ENCODE assay signal across 8 cellular contexts in genomic region chrX:155767101-155767878, GRCh38.
DNase-seq lines count a peak whose midpoint lies in the region; ATAC-seq, FAIRE-seq and TF ChIP-seq lines count a peak whose summit lies in the region.

No MANE protein-coding gene starts in this region.

- POLR2A ChIA-PET in A673 (lab: Charles Lee; ENCODE audit: low non-redundant PET) = no interaction called here
- POLR2A ChIA-PET in PC-3 (lab: Charles Lee; ENCODE audit: unreplicated experiment) = no interaction called here
- POLR2A ChIA-PET in K562 (lab: Yijun Ruan, JAX) = no interaction called here

- H3K27ac ChIP-seq in A673 (ENCODE audit: low read depth, low read length, poor library complexity, severe bottlenecking) = no peak overlapping the region
- H3K27ac ChIP-seq in GM23248 = peak overlapping the region; percentile 54
- H3K27ac ChIP-seq in PC-3 (ENCODE audit: low read length) = no peak overlapping the region
- H3K27ac ChIP-seq in K562 (ENCODE audit: extremely low read depth, low read depth, low read length) = no peak overlapping the region
- no peak overlapping the region for H3K27ac ChIP-seq in iPS DF 6.9 (ENCODE audit: low read length)

- H3K4me3 ChIP-seq in A673 (ENCODE audit: low read depth, low read length, poor library complexity, severe bottlenecking) = peak overlapping the region; percentile 45
- H3K4me3 ChIP-seq in GM23248 = peak overlapping the region; percentile 85
- H3K4me3 ChIP-seq in PC-3 (ENCODE audit: low read length) = peak overlapping the region; percentile 59
- peak overlapping the region; percentile 44 for H3K4me3 ChIP-seq in K562
- H3K4me3 ChIP-seq in iPS DF 6.9 (ENCODE audit: low read length) = peak overlapping the region; percentile 22; the same call in 1 of the 2 replicates

- TF ChIP-seq POLR2A in K562 (conservative IDR thresholded peaks at IDR 0.05) = no peak

- H3K36me3 ChIP-seq in A673 (ENCODE audit: insufficient read depth, low read length, poor library complexity, severe bottlenecking) (no peaks in the 10 kb centered on the region), GM23248 (ENCODE audit: low read depth) (no peaks in the 10 kb centered on the region), PC-3 (ENCODE audit: low read depth, low read length) (no peaks in the 10 kb centered on the region), K562 (ENCODE audit: control insufficient read depth, insufficient read depth, low read length) (no peaks in the 10 kb centered on the region), iPS DF 6.9 (ENCODE audit: control insufficient read depth, insufficient read depth, low read length) (no peaks in the 10 kb centered on the region)

- TF ChIP-seq RAD21 in K562 (CRISPR knock-in tag; conservative IDR thresholded peaks at IDR 0.05 in 1 of 2, IDR thresholded peaks at IDR 0.05 in 1 of 2) = no peak

- H3K4me1 ChIP-seq in A673 (ENCODE audit: insufficient read depth, low read length, poor library complexity, severe bottlenecking) (no peaks in the 10 kb centered on the region), GM23248 (ENCODE audit: insufficient read depth) (no peaks in the 10 kb centered on the region), PC-3 (ENCODE audit: insufficient read depth, low read length) (no peaks in the 10 kb centered on the region), K562 (replicated peaks in 1 of 2; ENCODE audit: control insufficient read depth in 2 of 2, insufficient read depth in 2 of 2, low read length in 2 of 2) (0 out of 5 replicates have a peak, but pooled peaks cover 0 to 3% of the 10 kb centered on the region in 2 experiments), iPS DF 6.9 (ENCODE audit: control insufficient read depth, insufficient read depth, low read length) (no peaks in the 10 kb centered on the region)

- no peaks in the 10 kb centered on the region for H3K9me1 ChIP-seq in K562 (ENCODE audit: control insufficient read depth, insufficient read depth, low read length)

- H3K9me2 ChIP-seq in GM23248 (ENCODE audit: insufficient read depth) = no peaks in the 10 kb centered on the region
- no peaks in the 10 kb centered on the region for H3K9me2 ChIP-seq in PC-3 (replicated peaks; ENCODE audit: low read length)

- in situ Hi-C loops in GM23248 (cut with MboI) (no loop called here), K562 (cut with MboI) (no loop called here)

- H4K20me1 ChIP-seq in GM23248 (ENCODE audit: insufficient read depth) (no peaks in the 10 kb centered on the region), PC-3 (ENCODE audit: low read length) (no peaks in the 10 kb centered on the region), K562 (replicated peaks; ENCODE audit: control insufficient read depth, insufficient read depth, low read length) (no peaks in the 10 kb centered on the region)

- peak overlapping the region; percentile 88 for H2AFZ ChIP-seq in GM23248
- H2AFZ ChIP-seq in PC-3 (ENCODE audit: low read length) = peak overlapping the region; percentile 71
- H2AFZ ChIP-seq in K562 (ENCODE audit: low read depth, low read length) = peak overlapping the region; percentile 79

- TF ChIP-seq EP300 in K562 (IDR thresholded peaks at IDR 0.05; ENCODE audit: low read length) = no peak

- peak; percentile 77 for DNase-seq in A673 (ENCODE audit: low spot score)
- peak; percentile 68 for DNase-seq in GM23248
- peak; percentile 51 for DNase-seq in PC-3
- peak; percentile 48 to 84 (median 58) for DNase-seq in K562 (ENCODE audit: extremely low read depth in 1 of 4, low spot score in 3 of 4)
- peak; percentile 50 for DNase-seq in iPS DF 6.9 (ENCODE audit: low read depth, low spot score)
- peak; percentile 67 for DNase-seq in sciatic nerve (ENCODE audit: low spot score)

- ATAC-seq in PC-3 (no peak), K562 (peak; percentile 89), sciatic nerve (peak; percentile 97), HG03045 (IDR thresholded peaks at IDR 0.05; ENCODE audit: unreplicated experiment) (no peak), HG03432 (IDR thresholded peaks at IDR 0.05; ENCODE audit: unreplicated experiment) (no peak)

- H3F3A ChIP-seq in GM23248 (ENCODE audit: insufficient read depth) (no peaks in the 10 kb centered on the region; the same call in 1 of the 2 replicates), PC-3 (ENCODE audit: low read length, unreplicated experiment) (no peaks in the 10 kb centered on the region)

- H3K79me2 ChIP-seq in GM23248 (ENCODE audit: insufficient read depth) = no peaks in the 10 kb centered on the region
- H3K79me2 ChIP-seq in PC-3 (ENCODE audit: low read length) = no peaks in the 10 kb centered on the region
- no peaks in the 10 kb centered on the region for H3K79me2 ChIP-seq in K562 (ENCODE audit: control insufficient read depth, insufficient read depth, low read length)

- CTCF ChIA-PET in A673 (lab: Charles Lee) = no interaction called here
- CTCF ChIA-PET in PC-3 (lab: Charles Lee) = no interaction called here
- CTCF ChIA-PET in K562 (lab: Yijun Ruan, JAX; ENCODE audit: low intra/inter-chr PET ratio) = no interaction called here

- H3K9ac ChIP-seq in GM23248 (peak overlapping the region; percentile 75), PC-3 (ENCODE audit: low read length) (no peak overlapping the region), K562 (ENCODE audit: insufficient read depth in 1 of 2, low read depth in 2 of 2, low read length in 2 of 2) (peak overlapping the region in 1 of 2 experiments; percentile 6; a peak in 2 of 4 replicates)

- 4 to 8% methylated on average over 17 to 18 of the region's 18 CpGs for WGBS in GM23248 (ENCODE audit: low coverage in 1 of 2, low lambda C conversion rate in 2 of 2, missing lambda C conversion rate in 2 of 2), 2 experiments
- WGBS in K562 (ENCODE audit: insufficient coverage, low coverage, missing lambda C conversion rate) = 15% methylated on average over 12 of the region's 18 CpGs
- no CpG with 5 or more reads among the region's 18 CpGs for WGBS in iPS DF 6.9 (ENCODE audit: insufficient coverage, insufficient read length)

- FAIRE-seq in K562 (lab: Jason Lieb, UNC) = peak; percentile 78

- H3K4me2 ChIP-seq in GM23248 (ENCODE audit: unreplicated experiment) (peak overlapping the region; percentile 84), PC-3 (ENCODE audit: low read length) (peak overlapping the region; percentile 81), K562 (ENCODE audit: insufficient read depth, low read length) (peak overlapping the region; percentile 76)

- intact Hi-C loops in A673 (cut with micrococcal nuclease; ENCODE audit: unreplicated experiment) = no loop called here
- intact Hi-C loops in PC-3 (cut with micrococcal nuclease) = no loop called here
- intact Hi-C loops in K562 (cut with micrococcal nuclease) = no loop called here
- intact Hi-C loops in sciatic nerve (cut with DNase I) = no loop called here

- peaks cover 4% of the 10 kb centered on the region for H3K9me3 ChIP-seq in A673 (ENCODE audit: low read depth, low read length, poor library complexity, severe bottlenecking)
- no peaks in the 10 kb centered on the region for H3K9me3 ChIP-seq in GM23248 (ENCODE audit: low read depth)
- no peaks in the 10 kb centered on the region for H3K9me3 ChIP-seq in PC-3 (ENCODE audit: low read length)
- no peaks in the 10 kb centered on the region for H3K9me3 ChIP-seq in K562 (replicated peaks; ENCODE audit: control insufficient read depth, insufficient read depth, low read depth, low read length)
- H3K9me3 ChIP-seq in iPS DF 6.9 (ENCODE audit: control insufficient read depth, insufficient read depth, low read length) = no peaks in the 10 kb centered on the region

- TF ChIP-seq CTCF in A673 (conservative IDR thresholded peaks at IDR 0.05; ENCODE audit: low read depth, low read length) (no peak), PC-3 (conservative IDR thresholded peaks at IDR 0.05; ENCODE audit: low read depth, low read length) (no peak), K562 (IDR thresholded peaks at IDR 0.05 in 2 of 3, conservative IDR thresholded peaks at IDR 0.05 in 1 of 3; ENCODE audit: insufficient read depth in 2 of 3, low read depth in 1 of 3, low read length in 3 of 3) (no peak)

- no peaks in the 10 kb centered on the region for H3K27me3 ChIP-seq in A673 (replicated peaks; ENCODE audit: insufficient read depth, low read depth, low read length, poor library complexity)
- no peaks in the 10 kb centered on the region for H3K27me3 ChIP-seq in GM23248 (replicated peaks; ENCODE audit: insufficient read depth)
- H3K27me3 ChIP-seq in PC-3 (ENCODE audit: low read length) = 0 out of 2 replicates have a peak, but pooled peaks cover 2% of the 10 kb centered on the region
- H3K27me3 ChIP-seq in K562 (ENCODE audit: control insufficient read depth in 2 of 2, insufficient read depth in 2 of 2, low read length in 2 of 2) = peaks cover 0 to 4% of the 10 kb centered on the region in 2 experiments; a peak in 2 of 5 replicates
- no peaks in the 10 kb centered on the region for H3K27me3 ChIP-seq in iPS DF 6.9 (ENCODE audit: control insufficient read depth, insufficient read depth, low read length)

- BruUV-seq in A673 (replicated peaks; lab: Mats Ljungman, UMichigan) (no TSS peak), PC-3 (replicated peaks; lab: Mats Ljungman, UMichigan) (no TSS peak), K562 (replicated peaks; lab: Mats Ljungman, UMichigan) (TSS peak; percentile 46)

TF ChIP-seq in K562, 482 proteins besides CTCF, POLR2A, EP300 and RAD21 (continues in another document):
- peak; percentile 43; the same call in 1 of the 2 replicates for TF ChIP-seq NCOA1 (IDR thresholded peaks at IDR 0.05; ENCODE audit: low read depth)
- TF ChIP-seq, protein P1, sequence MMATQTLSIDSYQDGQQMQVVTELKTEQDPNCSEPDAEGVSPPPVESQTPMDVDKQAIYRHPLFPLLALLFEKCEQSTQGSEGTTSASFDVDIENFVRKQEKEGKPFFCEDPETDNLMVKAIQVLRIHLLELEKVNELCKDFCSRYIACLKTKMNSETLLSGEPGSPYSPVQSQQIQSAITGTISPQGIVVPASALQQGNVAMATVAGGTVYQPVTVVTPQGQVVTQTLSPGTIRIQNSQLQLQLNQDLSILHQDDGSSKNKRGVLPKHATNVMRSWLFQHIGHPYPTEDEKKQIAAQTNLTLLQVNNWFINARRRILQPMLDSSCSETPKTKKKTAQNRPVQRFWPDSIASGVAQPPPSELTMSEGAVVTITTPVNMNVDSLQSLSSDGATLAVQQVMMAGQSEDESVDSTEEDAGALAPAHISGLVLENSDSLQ (IDR thresholded peaks at IDR 0.05) = peak; percentile 38; the same call in 1 of the 2 replicates
- peak in 1 of 2 experiments; percentile 72; a peak in 2 of 4 replicates for TF ChIP-seq HDAC1 (IDR thresholded peaks at IDR 0.05)
- 0 out of 2 replicates have a peak, but pooled peaks have one; percentile 46 for TF ChIP-seq EHMT2 (IDR thresholded peaks at IDR 0.05)
- no peak for TF ChIP-seq ZNF41 (CRISPR knock-in tag; conservative IDR thresholded peaks at IDR 0.05)
- TF ChIP-seq C11orf30 (IDR thresholded peaks at IDR 0.05; ENCODE audit: low read depth) = no peak
- TF ChIP-seq ZNF212 (CRISPR knock-in tag; IDR thresholded peaks at IDR 0.05) = no peak
- TF ChIP-seq DNMT1 (IDR thresholded peaks at IDR 0.05) = no peak
- peak; percentile 54; the same call in 1 of the 2 replicates for TF ChIP-seq DPF2 (IDR thresholded peaks at IDR 0.05)

Comparison
In these comparisons a context has a peak if more than half of its experiments do, and no peak if none do; other contexts are left out.
1. H3K4me3 ChIP-seq: peak in every context shown above with its lines; median percentile 85 in GM23248; 59 in PC-3; 45 in A673; 44 in K562; 22 in iPS DF 6.9.
2. ATAC-seq: peak in K562 (single experiment) and sciatic nerve (single experiment); none in PC-3 (single experiment), HG03045 (single experiment) and HG03432 (single experiment).
3. Peak in every context shown above with its lines, with median percentiles within 50 percentile points of each other: DNase-seq, H2AFZ ChIP-seq and H3K4me2 ChIP-seq.